In the genomic region with DNA sequence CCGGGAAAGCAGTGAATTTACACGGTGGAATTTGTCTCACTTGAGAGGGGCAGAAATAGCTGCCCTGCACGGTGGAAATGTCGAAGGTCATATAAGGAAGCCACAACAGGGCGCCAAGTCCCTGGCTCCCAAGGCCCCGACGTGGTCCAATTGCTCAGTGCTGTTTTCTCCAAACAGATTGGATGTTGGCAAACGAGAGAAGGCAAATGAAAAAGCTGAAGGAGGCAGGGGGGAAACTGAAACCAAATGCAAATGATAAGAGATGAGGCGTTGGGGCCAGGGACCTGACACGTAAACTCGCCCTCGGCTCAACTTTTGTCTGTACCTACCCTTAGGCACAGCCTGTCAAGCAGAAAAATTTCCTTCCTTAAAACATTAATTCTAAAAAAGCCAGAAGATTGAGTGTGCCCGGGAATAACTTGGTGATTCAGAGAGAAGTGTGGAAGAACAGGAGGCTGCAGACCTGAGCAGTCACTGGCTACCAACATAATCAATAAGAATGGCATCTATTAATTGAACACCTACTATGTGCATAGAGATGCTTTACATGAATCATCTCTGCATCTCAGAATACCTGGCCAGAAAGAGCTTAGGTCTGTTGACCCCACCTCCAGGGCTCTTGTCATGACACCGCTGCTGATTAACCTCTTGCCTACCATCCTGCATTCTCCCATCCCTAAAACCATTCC, we compare ENCODE assay signal across 17 cellular contexts. TPM values are rescaled to one million over a fixed set of nuclear protein-coding genes. Genes with fewer than 3 reads are reported as not detected.
A peak's percentile ranks its signal among the peaks of the same experiment; 100 is the strongest.
DNase-seq lines count a peak whose midpoint lies in the region; TF ChIP-seq lines count a peak whose summit lies in the region.
"Had no signal": no experiment of that assay in that cellular context is flagged by ENCODE, and none has a peak within 500 bp of the region (broad histone marks: within the 10 kb centered on the region; RNA-seq: fewer than 3 reads in every experiment).

No MANE protein-coding gene starts in this region.

- no peaks in the 10 kb centered on the region for H3K4me1 ChIP-seq in HEK293 (ENCODE audit: control insufficient read depth, insufficient read depth, low read length)
- H3K4me1 ChIP-seq in liver (ENCODE audit: control insufficient read depth in 4 of 4, insufficient read depth in 4 of 4, low read length in 3 of 4), result peaks cover 2 to 16% (median 9%) of the 10 kb centered on the region in 4 donors

- TF ChIP-seq RAD21 in liver (IDR thresholded peaks at IDR 0.05), result no peak

- no peak overlapping the region for H3K27ac ChIP-seq in HEK293 (ENCODE audit: extremely low read depth, low read depth, low read length)
- peak overlapping the region in 1 of 2 donors; percentile 50 for H3K27ac ChIP-seq in coronary artery
- H3K27ac ChIP-seq in liver (ENCODE audit: low read depth in 1 of 2, low read length in 2 of 2), result peak overlapping the region; percentile 16 to 59

- peak; percentile 44 for DNase-seq in AG20443 (ENCODE audit: low spot score)
- DNase-seq in coronary artery (ENCODE audit: low spot score), result no peak
- no peak for DNase-seq in stimulated activated CD4-positive, alpha-beta T cell treated with anti-CD3 and anti-CD28 coated beads, Interleukin-2, amount 100 ng/mL, for 48 hours
- DNase-seq in effector CD4-positive, alpha-beta T cell, result no peak
- DNase-seq in NCI-H748 (lab: John Stamatoyannopoulos, UW; ENCODE audit: unreplicated experiment), result no peak
- no peak for DNase-seq in hypothalamus (lab: John Stamatoyannopoulos, UW)
- DNase-seq: activated naive CD4-positive, alpha-beta T cell treated with anti-CD3 and anti-CD28 coated beads, Interleukin-2, amount 10 ng/mL, durations not matched to agents 7 days and 5 days; DMS 273 treated with DMSO at 0.1 percent for 48 hours; erythroblast; NCI-H187 treated with DMSO at 0.1 percent for 48 hours; NCI-H82; SIG-M5; stimulated activated CD8-positive, alpha-beta memory T cell treated with anti-CD3 and anti-CD28 coated beads, Interleukin-4, amount 100 ng/mL, for 48 hours; transverse colon had no signal

- H3K9me3 ChIP-seq in HEK293 (ENCODE audit: control insufficient read depth, insufficient read depth, low read depth, low read length) (no peaks in the 10 kb centered on the region), liver (ENCODE audit: control insufficient read depth in 4 of 4, low read length in 3 of 4) (no peaks in the 10 kb centered on the region)
- H3K9me3 ChIP-seq: transverse colon had no signal

- CTCF ChIA-PET in HEK293 (lab: Yijun Ruan, JAX), result interaction anchor here (1.4 to 1.6 kb wide), 2 partner anchors 16 to 41 kb away, joined by 5 to 6 read pairs; partner anchors contain the start of gene PINK1

- TF ChIP-seq CTCF in HEK293 (tag by site-specific recombination; IDR thresholded peaks at IDR 0.05) (no peak), coronary artery (IDR thresholded peaks at IDR 0.05) (no peak), liver (IDR thresholded peaks at IDR 0.05; ENCODE audit: low read depth, low read length, missing input control) (no peak)

- no peaks in the 10 kb centered on the region for H3K27me3 ChIP-seq in liver (ENCODE audit: control insufficient read depth in 4 of 4, insufficient read depth in 4 of 4, low read length in 3 of 4)
- H3K27me3 ChIP-seq: transverse colon had no signal

- WGBS in liver, result 41% methylated on average over 14 of the region's 14 CpGs

- no peak overlapping the region for H3K9ac ChIP-seq in liver (ENCODE audit: low read depth in 1 of 2, low read length in 2 of 2)

- H3K36me3 ChIP-seq in HEK293 (ENCODE audit: control insufficient read depth in 2 of 2, insufficient read depth in 1 of 2, low read length in 2 of 2), result no peaks in the 10 kb centered on the region
- H3K36me3 ChIP-seq in liver (ENCODE audit: control insufficient read depth in 4 of 4, insufficient read depth in 3 of 4, low read depth in 1 of 4, low read length in 3 of 4), result peaks cover 3 to 14% (median 14%) of the 10 kb centered on the region in 4 donors
- H3K36me3 ChIP-seq: transverse colon had no signal

- POLR2A ChIA-PET in HEK293 (lab: Yijun Ruan, JAX), result no interaction called here

- no peak overlapping the region for H3K4me3 ChIP-seq in HEK293 (ENCODE audit: low read depth, low read length)
- H3K4me3 ChIP-seq in coronary artery, result peak overlapping the region; percentile 14
- no peak overlapping the region for H3K4me3 ChIP-seq in liver (ENCODE audit: low read depth in 1 of 3, low read length in 3 of 3)
- H3K4me3 ChIP-seq: GM12878, transverse colon had no signal

TF ChIP-seq in HEK293, 187 proteins besides CTCF, POLR2A, EP300 and RAD21:
- peak; percentile 65; the same call in 1 of the 2 replicates for TF ChIP-seq ZNF664 (tag by site-specific recombination; IDR thresholded peaks at IDR 0.05)
- TF ChIP-seq ZNF548 (tag by site-specific recombination; IDR thresholded peaks at IDR 0.05), result no peak
TF ChIP-seq in HEK293: peak in this region for 1.

TF ChIP-seq in liver, 16 proteins besides CTCF, POLR2A, EP300 and RAD21:
- TF ChIP-seq, protein P1, sequence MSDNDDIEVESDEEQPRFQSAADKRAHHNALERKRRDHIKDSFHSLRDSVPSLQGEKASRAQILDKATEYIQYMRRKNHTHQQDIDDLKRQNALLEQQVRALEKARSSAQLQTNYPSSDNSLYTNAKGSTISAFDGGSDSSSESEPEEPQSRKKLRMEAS (IDR thresholded peaks at IDR 0.05), result no peak
- TF ChIP-seq REST (IDR thresholded peaks at IDR 0.05) (no peak), RXRA (IDR thresholded peaks at IDR 0.05) (no peak), SP1 (IDR thresholded peaks at IDR 0.05) (no peak), TAF1 (conservative IDR thresholded peaks at IDR 0.05) (no peak), ZBTB33 (IDR thresholded peaks at IDR 0.05) (no peak), FOXA2 (IDR thresholded peaks at IDR 0.05) (no peak), NR2F2 (IDR thresholded peaks at IDR 0.05) (no peak)
- TF ChIP-seq, protein P2, sequence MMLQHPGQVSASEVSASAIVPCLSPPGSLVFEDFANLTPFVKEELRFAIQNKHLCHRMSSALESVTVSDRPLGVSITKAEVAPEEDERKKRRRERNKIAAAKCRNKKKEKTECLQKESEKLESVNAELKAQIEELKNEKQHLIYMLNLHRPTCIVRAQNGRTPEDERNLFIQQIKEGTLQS (IDR thresholded peaks at IDR 0.05), result no peak

RNA-seq across cellular contexts. Expression of gene PINK1, which starts 16.6 kb away (rescaled TPM):
- 10 to 100 TPM; 55.9 to 68.5 TPM for total RNA-seq in liver
- 100 to 1,000 TPM in 1 of 2 donors, 10 to 100 TPM in 1; 52.7 to 118 TPM for polyA plus RNA-seq in liver

RNA-seq across cellular contexts. Expression of gene CDA, which starts 27.7 kb away (rescaled TPM):
- 1 to 10 TPM in 1 of 2 donors, under 1 TPM in 1; 0.42 to 8.1 TPM for total RNA-seq in liver
- polyA plus RNA-seq in liver, result 10 to 100 TPM; 25.6 to 38.9 TPM
- total RNA-seq: GM12878 had no signal
- polyA plus RNA-seq: GM12878 had no signal

RNA-seq across cellular contexts. Expression of gene DDOST, which starts 44.6 kb away (rescaled TPM):
- total RNA-seq in liver, result 100 to 1,000 TPM; 152 to 176 TPM
- 100 to 1,000 TPM in 1 of 2 donors, 10 to 100 TPM in 1; 70.2 to 193 TPM for polyA plus RNA-seq in liver
